In the genomic region with DNA sequence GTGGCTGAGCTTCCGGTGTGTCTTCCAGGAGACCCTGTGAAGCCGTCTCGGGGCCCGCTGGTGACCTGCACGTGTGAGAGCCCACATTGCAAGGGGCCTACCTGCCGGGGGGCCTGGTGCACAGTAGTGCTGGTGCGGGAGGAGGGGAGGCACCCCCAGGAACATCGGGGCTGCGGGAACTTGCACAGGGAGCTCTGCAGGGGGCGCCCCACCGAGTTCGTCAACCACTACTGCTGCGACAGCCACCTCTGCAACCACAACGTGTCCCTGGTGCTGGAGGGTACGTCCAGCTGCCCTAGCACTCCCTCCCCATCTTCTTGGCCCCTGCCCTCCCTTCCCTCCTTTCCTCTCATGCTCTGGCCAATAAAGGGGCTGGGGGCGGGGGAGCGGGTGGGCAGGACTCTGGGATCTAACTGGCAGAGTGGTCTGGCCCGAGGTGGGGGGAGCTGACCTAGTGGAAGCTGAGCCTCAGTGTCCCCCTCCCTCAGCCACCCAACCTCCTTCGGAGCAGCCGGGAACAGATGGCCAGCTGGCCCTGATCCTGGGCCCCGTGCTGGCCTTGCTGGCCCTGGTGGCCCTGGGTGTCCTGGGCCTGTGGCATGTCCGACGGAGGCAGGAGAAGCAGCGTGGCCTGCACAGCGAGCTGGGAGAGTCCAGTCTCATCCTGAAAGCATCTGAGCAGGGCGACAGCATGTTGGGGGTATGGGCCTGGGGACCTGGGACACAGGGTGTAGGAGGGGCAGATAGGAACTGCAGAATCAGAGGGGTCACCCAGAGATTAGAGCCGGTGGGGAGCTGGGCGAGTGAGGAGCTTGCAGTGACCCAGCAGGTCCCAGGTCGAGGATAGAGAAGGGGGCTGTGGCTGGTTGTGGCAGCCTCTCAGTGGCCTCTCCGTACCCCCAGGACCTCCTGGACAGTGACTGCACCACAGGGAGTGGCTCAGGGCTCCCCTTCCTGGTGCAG, we compare ENCODE assay signal across 2 cellular contexts.
TF ChIP-seq lines count a peak whose summit lies in the region.

No MANE protein-coding gene starts in this region.

TF ChIP-seq in HEK293, 187 proteins besides CTCF, POLR2A, EP300 and RAD21:
- TF ChIP-seq GLIS1 (tag by site-specific recombination; IDR thresholded peaks at IDR 0.05) (peak; percentile 69), ZNF324 (tag by site-specific recombination; IDR thresholded peaks at IDR 0.05) (no peak), ZIC2 (tag by site-specific recombination; IDR thresholded peaks at IDR 0.05) (peak; percentile 66), GLIS2 (tag by site-specific recombination; IDR thresholded peaks at IDR 0.05) (peak; percentile 65)
- TF ChIP-seq, protein P1, sequence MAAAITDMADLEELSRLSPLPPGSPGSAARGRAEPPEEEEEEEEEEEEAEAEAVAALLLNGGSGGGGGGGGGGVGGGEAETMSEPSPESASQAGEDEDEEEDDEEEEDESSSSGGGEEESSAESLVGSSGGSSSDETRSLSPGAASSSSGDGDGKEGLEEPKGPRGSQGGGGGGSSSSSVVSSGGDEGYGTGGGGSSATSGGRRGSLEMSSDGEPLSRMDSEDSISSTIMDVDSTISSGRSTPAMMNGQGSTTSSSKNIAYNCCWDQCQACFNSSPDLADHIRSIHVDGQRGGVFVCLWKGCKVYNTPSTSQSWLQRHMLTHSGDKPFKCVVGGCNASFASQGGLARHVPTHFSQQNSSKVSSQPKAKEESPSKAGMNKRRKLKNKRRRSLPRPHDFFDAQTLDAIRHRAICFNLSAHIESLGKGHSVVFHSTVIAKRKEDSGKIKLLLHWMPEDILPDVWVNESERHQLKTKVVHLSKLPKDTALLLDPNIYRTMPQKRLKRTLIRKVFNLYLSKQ (tag by site-specific recombination; IDR thresholded peaks at IDR 0.05; ENCODE audit: borderline replicate concordance), result no peak

TF ChIP-seq in GM12878, 131 proteins besides CTCF, POLR2A, EP300 and RAD21:
- TF ChIP-seq GABPA (IDR thresholded peaks at IDR 0.05; ENCODE audit: low read depth) (no peak), JUNB (IDR thresholded peaks at IDR 0.05) (no peak), IKZF1 (conservative IDR thresholded peaks at IDR 0.05) (no peak), SIN3A (IDR thresholded peaks at IDR 0.05; ENCODE audit: low read depth, low read length) (no peak), SRF (IDR thresholded peaks at IDR 0.05; ENCODE audit: low read depth in 2 of 2, low read length in 2 of 2) (no peak), KLF5 (IDR thresholded peaks at IDR 0.05; ENCODE audit: partially characterized antibody) (no peak), ZBED1 (IDR thresholded peaks at IDR 0.05; ENCODE audit: borderline replicate concordance) (no peak), KDM1A (IDR thresholded peaks at IDR 0.05; ENCODE audit: borderline replicate concordance) (no peak), SMAD1 (IDR thresholded peaks at IDR 0.05; ENCODE audit: low read depth, partially characterized antibody) (no peak), ZNF207 (IDR thresholded peaks at IDR 0.05; ENCODE audit: borderline replicate concordance) (no peak), SMARCA5 (IDR thresholded peaks at IDR 0.05) (no peak), CHD1 (IDR thresholded peaks at IDR 0.05; ENCODE audit: low read depth, low read length) (no peak), ZSCAN29 (IDR thresholded peaks at IDR 0.05) (no peak), MEF2A (IDR thresholded peaks at IDR 0.05; ENCODE audit: insufficient read depth, low read depth, low read length) (no peak), TBL1XR1 (IDR thresholded peaks at IDR 0.05; ENCODE audit: low read depth, low read length) (no peak), ESRRA (IDR thresholded peaks at IDR 0.05; ENCODE audit: low read length) (no peak)
- TF ChIP-seq, protein P2, sequence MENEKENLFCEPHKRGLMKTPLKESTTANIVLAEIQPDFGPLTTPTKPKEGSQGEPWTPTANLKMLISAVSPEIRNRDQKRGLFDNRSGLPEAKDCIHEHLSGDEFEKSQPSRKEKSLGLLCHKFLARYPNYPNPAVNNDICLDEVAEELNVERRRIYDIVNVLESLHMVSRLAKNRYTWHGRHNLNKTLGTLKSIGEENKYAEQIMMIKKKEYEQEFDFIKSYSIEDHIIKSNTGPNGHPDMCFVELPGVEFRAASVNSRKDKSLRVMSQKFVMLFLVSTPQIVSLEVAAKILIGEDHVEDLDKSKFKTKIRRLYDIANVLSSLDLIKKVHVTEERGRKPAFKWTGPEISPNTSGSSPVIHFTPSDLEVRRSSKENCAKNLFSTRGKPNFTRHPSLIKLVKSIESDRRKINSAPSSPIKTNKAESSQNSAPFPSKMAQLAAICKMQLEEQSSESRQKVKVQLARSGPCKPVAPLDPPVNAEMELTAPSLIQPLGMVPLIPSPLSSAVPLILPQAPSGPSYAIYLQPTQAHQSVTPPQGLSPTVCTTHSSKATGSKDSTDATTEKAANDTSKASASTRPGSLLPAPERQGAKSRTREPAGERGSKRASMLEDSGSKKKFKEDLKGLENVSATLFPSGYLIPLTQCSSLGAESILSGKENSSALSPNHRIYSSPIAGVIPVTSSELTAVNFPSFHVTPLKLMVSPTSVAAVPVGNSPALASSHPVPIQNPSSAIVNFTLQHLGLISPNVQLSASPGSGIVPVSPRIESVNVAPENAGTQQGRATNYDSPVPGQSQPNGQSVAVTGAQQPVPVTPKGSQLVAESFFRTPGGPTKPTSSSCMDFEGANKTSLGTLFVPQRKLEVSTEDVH (IDR thresholded peaks at IDR 0.05; ENCODE audit: low read depth, partially characterized antibody), result no peak
- TF ChIP-seq, protein P3, sequence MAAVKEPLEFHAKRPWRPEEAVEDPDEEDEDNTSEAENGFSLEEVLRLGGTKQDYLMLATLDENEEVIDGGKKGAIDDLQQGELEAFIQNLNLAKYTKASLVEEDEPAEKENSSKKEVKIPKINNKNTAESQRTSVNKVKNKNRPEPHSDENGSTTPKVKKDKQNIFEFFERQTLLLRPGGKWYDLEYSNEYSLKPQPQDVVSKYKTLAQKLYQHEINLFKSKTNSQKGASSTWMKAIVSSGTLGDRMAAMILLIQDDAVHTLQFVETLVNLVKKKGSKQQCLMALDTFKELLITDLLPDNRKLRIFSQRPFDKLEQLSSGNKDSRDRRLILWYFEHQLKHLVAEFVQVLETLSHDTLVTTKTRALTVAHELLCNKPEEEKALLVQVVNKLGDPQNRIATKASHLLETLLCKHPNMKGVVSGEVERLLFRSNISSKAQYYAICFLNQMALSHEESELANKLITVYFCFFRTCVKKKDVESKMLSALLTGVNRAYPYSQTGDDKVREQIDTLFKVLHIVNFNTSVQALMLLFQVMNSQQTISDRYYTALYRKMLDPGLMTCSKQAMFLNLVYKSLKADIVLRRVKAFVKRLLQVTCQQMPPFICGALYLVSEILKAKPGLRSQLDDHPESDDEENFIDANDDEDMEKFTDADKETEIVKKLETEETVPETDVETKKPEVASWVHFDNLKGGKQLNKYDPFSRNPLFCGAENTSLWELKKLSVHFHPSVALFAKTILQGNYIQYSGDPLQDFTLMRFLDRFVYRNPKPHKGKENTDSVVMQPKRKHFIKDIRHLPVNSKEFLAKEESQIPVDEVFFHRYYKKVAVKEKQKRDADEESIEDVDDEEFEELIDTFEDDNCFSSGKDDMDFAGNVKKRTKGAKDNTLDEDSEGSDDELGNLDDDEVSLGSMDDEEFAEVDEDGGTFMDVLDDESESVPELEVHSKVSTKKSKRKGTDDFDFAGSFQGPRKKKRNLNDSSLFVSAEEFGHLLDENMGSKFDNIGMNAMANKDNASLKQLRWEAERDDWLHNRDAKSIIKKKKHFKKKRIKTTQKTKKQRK (IDR thresholded peaks at IDR 0.05; ENCODE audit: low read depth, low read length), result no peak
- TF ChIP-seq, protein P4, sequence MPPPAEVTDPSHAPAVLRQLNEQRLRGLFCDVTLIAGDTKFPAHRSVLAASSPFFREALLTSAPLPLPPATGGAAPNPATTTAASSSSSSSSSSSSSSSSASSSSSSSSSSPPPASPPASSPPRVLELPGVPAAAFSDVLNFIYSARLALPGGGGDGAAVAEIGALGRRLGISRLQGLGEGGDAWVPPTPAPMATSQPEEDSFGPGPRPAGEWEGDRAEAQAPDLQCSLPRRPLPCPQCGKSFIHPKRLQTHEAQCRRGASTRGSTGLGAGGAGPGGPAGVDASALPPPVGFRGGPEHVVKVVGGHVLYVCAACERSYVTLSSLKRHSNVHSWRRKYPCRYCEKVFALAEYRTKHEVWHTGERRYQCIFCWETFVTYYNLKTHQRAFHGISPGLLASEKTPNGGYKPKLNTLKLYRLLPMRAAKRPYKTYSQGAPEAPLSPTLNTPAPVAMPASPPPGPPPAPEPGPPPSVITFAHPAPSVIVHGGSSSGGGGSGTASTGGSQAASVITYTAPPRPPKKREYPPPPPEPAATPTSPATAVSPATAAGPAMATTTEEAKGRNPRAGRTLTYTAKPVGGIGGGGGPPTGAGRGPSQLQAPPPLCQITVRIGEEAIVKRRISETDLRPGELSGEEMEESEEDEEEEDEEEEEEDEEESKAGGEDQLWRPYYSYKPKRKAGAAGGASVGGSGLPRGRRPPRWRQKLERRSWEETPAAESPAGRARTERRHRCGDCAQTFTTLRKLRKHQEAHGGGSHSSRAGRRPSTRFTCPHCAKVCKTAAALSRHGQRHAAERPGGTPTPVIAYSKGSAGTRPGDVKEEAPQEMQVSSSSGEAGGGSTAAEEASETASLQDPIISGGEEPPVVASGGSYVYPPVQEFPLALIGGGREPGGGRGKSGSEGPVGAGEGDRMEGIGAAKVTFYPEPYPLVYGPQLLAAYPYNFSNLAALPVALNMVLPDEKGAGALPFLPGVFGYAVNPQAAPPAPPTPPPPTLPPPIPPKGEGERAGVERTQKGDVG (CRISPR knock-in tag; IDR thresholded peaks at IDR 0.05), result no peak
- TF ChIP-seq, protein P5, sequence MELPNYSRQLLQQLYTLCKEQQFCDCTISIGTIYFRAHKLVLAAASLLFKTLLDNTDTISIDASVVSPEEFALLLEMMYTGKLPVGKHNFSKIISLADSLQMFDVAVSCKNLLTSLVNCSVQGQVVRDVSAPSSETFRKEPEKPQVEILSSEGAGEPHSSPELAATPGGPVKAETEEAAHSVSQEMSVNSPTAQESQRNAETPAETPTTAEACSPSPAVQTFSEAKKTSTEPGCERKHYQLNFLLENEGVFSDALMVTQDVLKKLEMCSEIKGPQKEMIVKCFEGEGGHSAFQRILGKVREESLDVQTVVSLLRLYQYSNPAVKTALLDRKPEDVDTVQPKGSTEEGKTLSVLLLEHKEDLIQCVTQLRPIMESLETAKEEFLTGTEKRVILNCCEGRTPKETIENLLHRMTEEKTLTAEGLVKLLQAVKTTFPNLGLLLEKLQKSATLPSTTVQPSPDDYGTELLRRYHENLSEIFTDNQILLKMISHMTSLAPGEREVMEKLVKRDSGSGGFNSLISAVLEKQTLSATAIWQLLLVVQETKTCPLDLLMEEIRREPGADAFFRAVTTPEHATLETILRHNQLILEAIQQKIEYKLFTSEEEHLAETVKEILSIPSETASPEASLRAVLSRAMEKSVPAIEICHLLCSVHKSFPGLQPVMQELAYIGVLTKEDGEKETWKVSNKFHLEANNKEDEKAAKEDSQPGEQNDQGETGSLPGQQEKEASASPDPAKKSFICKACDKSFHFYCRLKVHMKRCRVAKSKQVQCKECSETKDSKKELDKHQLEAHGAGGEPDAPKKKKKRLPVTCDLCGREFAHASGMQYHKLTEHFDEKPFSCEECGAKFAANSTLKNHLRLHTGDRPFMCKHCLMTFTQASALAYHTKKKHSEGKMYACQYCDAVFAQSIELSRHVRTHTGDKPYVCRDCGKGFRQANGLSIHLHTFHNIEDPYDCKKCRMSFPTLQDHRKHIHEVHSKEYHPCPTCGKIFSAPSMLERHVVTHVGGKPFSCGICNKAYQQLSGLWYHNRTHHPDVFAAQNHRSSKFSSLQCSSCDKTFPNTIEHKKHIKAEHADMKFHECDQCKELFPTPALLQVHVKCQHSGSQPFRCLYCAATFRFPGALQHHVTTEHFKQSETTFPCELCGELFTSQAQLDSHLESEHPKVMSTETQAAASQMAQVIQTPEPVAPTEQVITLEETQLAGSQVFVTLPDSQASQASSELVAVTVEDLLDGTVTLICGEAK (IDR thresholded peaks at IDR 0.05; ENCODE audit: borderline replicate concordance), result no peak
